In genomic region chr11:36155301-36155700, GRCh38 we compare ENCODE assay signal across 1 cellular context.
TF ChIP-seq lines count a peak whose summit lies in the region.

No MANE protein-coding gene starts in this region.

TF ChIP-seq in GM12878, 131 proteins besides CTCF, POLR2A, EP300 and RAD21:
- TF ChIP-seq FOS (IDR thresholded peaks at IDR 0.05; ENCODE audit: borderline replicate concordance, extremely low read depth, insufficient read length) (no peak), LARP7 (IDR thresholded peaks at IDR 0.05) (no peak), NR2C2 (IDR thresholded peaks at IDR 0.05; ENCODE audit: borderline replicate concordance, control insufficient read depth, insufficient read length, low read depth) (no peak), ATF3 (IDR thresholded peaks at IDR 0.05; ENCODE audit: borderline replicate concordance, extremely low read depth, low read depth, low read length) (no peak), RELB (IDR thresholded peaks at IDR 0.05; ENCODE audit: low read depth) (no peak), RCOR1 (conservative IDR thresholded peaks at IDR 0.05; ENCODE audit: low read depth, low read length) (no peak), ZNF687 (IDR thresholded peaks at IDR 0.05) (no peak), KAT2A (conservative IDR thresholded peaks at IDR 0.05; ENCODE audit: control insufficient read depth, low read depth, low read length) (no peak)
